Comparison of ENCODE assay signal across 1 cellular context in the genomic region with DNA sequence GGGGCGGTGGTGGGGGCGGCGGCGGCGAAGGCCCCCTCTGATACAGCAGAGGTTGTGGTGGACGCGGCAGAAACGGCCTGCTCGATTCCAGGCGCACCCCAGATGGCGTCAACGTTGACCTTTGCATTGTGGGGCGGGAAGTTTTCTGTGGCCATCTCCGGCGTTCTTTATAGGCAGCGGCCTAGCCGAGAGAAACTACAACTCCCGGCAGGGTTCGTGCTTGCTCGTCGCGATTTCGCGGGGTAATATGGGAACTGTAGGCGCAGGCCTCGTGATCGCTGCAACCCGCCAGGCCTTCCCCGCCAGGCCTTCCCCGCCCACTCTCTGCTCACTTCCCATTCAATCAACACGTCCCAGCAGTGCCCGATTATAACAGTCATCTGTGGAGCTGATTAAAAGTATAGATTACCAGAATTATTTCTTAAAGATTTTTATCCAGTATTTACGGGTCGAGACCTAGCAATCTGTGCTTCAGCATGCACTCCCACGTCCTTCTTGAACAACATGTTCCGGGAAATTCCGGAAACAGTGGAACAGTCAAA.
TF ChIP-seq lines count a peak whose summit lies in the region.

TSS of gene BOD1 (minus strand) at position 74 of the 542 bp plus-strand sequence. CDS start 214 bp downstream, outside the sequence.

TF ChIP-seq in K562, 482 proteins besides CTCF, POLR2A, EP300 and RAD21 (continued from another document and continues in another):
- TF ChIP-seq RREB1 (CRISPR knock-in tag; IDR thresholded peaks at IDR 0.05) (no peak), NEUROD1 (IDR thresholded peaks at IDR 0.05; ENCODE audit: borderline replicate concordance, low read depth, low read length, partially characterized antibody) (no peak), FOXJ3 (CRISPR knock-in tag; IDR thresholded peaks at IDR 0.05) (no peak), ZNF133 (CRISPR knock-in tag; IDR thresholded peaks at IDR 0.05) (no peak), BCL6 (CRISPR knock-in tag; IDR thresholded peaks at IDR 0.05) (peak; percentile 92), ZFP36 (IDR thresholded peaks at IDR 0.05; ENCODE audit: low read depth, low read length, partially characterized antibody) (no peak), JUN (IDR thresholded peaks at IDR 0.05; ENCODE audit: borderline replicate concordance, low read depth, low read length) (peak; percentile 26; the same call in 1 of the 2 replicates), JUN (CRISPR knock-in tag; IDR thresholded peaks at IDR 0.05; ENCODE audit: borderline replicate concordance) (no peak), ETS2 (tag; IDR thresholded peaks at IDR 0.05; ENCODE audit: borderline replicate concordance, poor library complexity, severe bottlenecking) (no peak), YBX1 (IDR thresholded peaks at IDR 0.05) (no peak), SAFB (IDR thresholded peaks at IDR 0.05; ENCODE audit: borderline replicate concordance, low read depth, low read length) (no peak), GTF2F1 (IDR thresholded peaks at IDR 0.05; ENCODE audit: low read depth, low read length) (no peak), ZNF609 (CRISPR knock-in tag; IDR thresholded peaks at IDR 0.05; ENCODE audit: borderline replicate concordance) (no peak), KHSRP (IDR thresholded peaks at IDR 0.05) (peak; percentile 76), CEBPB (tag; IDR thresholded peaks at IDR 0.05) (no peak), BACH1 (tag; IDR thresholded peaks at IDR 0.05) (peak; percentile 87; the same call in 1 of the 2 replicates), ZNF586 (CRISPR knock-in tag; conservative IDR thresholded peaks at IDR 0.05) (no peak), EP400 (IDR thresholded peaks at IDR 0.05) (peak; percentile 90), PTBP1 (IDR thresholded peaks at IDR 0.05; ENCODE audit: low read depth, low read length) (no peak), FOXK2 (conservative IDR thresholded peaks at IDR 0.05 in 1 of 2, IDR thresholded peaks at IDR 0.05 in 1 of 2; ENCODE audit: low read depth in 2 of 2) (peak in 1 of 2 experiments; percentile 67; a peak in 3 of 4 replicates), PTTG1 (tag; IDR thresholded peaks at IDR 0.05; ENCODE audit: low read depth) (no peak), ADNP (tag; IDR thresholded peaks at IDR 0.05) (no peak), DLX4 (CRISPR knock-in tag; IDR thresholded peaks at IDR 0.05) (no peak), HCFC1 (IDR thresholded peaks at IDR 0.05; ENCODE audit: low read depth, low read length) (peak; percentile 99), ZNF551 (CRISPR knock-in tag; IDR thresholded peaks at IDR 0.05) (no peak), SLC30A9 (CRISPR knock-in tag; IDR thresholded peaks at IDR 0.05) (no peak), RB1 (IDR thresholded peaks at IDR 0.05; ENCODE audit: low read depth) (peak; percentile 80; the same call in 1 of the 2 replicates), NFE2L1 (tag; IDR thresholded peaks at IDR 0.05; ENCODE audit: borderline replicate concordance, low read depth) (no peak), NFATC3 (IDR thresholded peaks at IDR 0.05) (no peak), ZNF282 (CRISPR knock-in tag; IDR thresholded peaks at IDR 0.05) (no peak), THRB (CRISPR knock-in tag; conservative IDR thresholded peaks at IDR 0.05) (no peak; the same call in 1 of the 2 replicates), RHOXF2B (CRISPR knock-in tag; conservative IDR thresholded peaks at IDR 0.05) (no peak), VEZF1 (CRISPR knock-in tag; IDR thresholded peaks at IDR 0.05) (peak; percentile 73; the same call in 1 of the 2 replicates), TGIF2 (CRISPR knock-in tag; IDR thresholded peaks at IDR 0.05) (no peak), KAT7 (CRISPR knock-in tag; IDR thresholded peaks at IDR 0.05; ENCODE audit: borderline replicate concordance) (no peak), WHSC1 (IDR thresholded peaks at IDR 0.05; ENCODE audit: low read length) (no peak)
- TF ChIP-seq, protein P1, sequence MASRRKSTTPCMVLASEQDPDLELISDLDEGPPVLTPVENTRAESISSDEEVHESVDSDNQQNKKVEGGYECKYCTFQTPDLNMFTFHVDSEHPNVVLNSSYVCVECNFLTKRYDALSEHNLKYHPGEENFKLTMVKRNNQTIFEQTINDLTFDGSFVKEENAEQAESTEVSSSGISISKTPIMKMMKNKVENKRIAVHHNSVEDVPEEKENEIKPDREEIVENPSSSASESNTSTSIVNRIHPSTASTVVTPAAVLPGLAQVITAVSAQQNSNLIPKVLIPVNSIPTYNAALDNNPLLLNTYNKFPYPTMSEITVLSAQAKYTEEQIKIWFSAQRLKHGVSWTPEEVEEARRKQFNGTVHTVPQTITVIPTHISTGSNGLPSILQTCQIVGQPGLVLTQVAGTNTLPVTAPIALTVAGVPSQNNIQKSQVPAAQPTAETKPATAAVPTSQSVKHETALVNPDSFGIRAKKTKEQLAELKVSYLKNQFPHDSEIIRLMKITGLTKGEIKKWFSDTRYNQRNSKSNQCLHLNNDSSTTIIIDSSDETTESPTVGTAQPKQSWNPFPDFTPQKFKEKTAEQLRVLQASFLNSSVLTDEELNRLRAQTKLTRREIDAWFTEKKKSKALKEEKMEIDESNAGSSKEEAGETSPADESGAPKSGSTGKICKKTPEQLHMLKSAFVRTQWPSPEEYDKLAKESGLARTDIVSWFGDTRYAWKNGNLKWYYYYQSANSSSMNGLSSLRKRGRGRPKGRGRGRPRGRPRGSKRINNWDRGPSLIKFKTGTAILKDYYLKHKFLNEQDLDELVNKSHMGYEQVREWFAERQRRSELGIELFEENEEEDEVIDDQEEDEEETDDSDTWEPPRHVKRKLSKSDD (conservative IDR thresholded peaks at IDR 0.05; ENCODE audit: low read length), result no peak
- TF ChIP-seq, protein P2, sequence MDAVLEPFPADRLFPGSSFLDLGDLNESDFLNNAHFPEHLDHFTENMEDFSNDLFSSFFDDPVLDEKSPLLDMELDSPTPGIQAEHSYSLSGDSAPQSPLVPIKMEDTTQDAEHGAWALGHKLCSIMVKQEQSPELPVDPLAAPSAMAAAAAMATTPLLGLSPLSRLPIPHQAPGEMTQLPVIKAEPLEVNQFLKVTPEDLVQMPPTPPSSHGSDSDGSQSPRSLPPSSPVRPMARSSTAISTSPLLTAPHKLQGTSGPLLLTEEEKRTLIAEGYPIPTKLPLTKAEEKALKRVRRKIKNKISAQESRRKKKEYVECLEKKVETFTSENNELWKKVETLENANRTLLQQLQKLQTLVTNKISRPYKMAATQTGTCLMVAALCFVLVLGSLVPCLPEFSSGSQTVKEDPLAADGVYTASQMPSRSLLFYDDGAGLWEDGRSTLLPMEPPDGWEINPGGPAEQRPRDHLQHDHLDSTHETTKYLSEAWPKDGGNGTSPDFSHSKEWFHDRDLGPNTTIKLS (IDR thresholded peaks at IDR 0.05; ENCODE audit: borderline replicate concordance, low read depth), result peak; percentile 94
